In the genomic region with DNA sequence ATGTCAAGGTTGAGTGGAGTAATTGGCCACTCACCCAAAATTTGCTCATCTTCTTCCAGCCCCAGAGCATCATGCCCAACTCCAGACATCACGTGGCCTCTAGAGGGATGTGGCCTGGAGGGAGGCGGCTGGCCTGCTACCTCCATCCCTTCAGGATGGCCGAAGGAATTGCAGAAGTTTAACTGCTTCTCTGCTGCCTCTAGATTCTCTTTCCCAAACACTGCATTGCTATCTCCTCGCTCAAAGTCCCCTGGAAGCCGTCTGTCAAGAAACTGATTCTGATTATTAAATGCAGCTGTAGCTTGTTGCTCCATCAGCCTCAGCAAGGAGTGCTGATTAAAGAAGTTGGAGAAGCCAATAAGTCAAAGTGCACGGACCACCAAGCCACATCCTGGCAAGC, we compare ENCODE assay signal across 1 cellular context.
TF ChIP-seq lines count a peak whose summit lies in the region.

No MANE protein-coding gene starts in this region.

TF ChIP-seq in IMR-90, 13 proteins besides CTCF, POLR2A, EP300 and RAD21:
- TF ChIP-seq MXI1 (IDR thresholded peaks at IDR 0.05; ENCODE audit: borderline replicate concordance, low read depth, low read length) = no peak
- TF ChIP-seq RFX5 (IDR thresholded peaks at IDR 0.05; ENCODE audit: low read depth, low read length) = no peak
- no peak for TF ChIP-seq CHD1 (IDR thresholded peaks at IDR 0.05; ENCODE audit: low read depth, low read length)
- TF ChIP-seq NFE2L2 (IDR thresholded peaks at IDR 0.05; ENCODE audit: low read depth, low read length) = no peak
- TF ChIP-seq MAFK (IDR thresholded peaks at IDR 0.05; ENCODE audit: low read depth, low read length) = no peak
- TF ChIP-seq BHLHE40 (IDR thresholded peaks at IDR 0.05; ENCODE audit: low read depth, low read length) = no peak
- no peak for TF ChIP-seq CEBPB (IDR thresholded peaks at IDR 0.05; ENCODE audit: low read depth, low read length)
- no peak for TF ChIP-seq FOS (IDR thresholded peaks at IDR 0.05; ENCODE audit: low read depth, low read length)
- TF ChIP-seq, protein P1, sequence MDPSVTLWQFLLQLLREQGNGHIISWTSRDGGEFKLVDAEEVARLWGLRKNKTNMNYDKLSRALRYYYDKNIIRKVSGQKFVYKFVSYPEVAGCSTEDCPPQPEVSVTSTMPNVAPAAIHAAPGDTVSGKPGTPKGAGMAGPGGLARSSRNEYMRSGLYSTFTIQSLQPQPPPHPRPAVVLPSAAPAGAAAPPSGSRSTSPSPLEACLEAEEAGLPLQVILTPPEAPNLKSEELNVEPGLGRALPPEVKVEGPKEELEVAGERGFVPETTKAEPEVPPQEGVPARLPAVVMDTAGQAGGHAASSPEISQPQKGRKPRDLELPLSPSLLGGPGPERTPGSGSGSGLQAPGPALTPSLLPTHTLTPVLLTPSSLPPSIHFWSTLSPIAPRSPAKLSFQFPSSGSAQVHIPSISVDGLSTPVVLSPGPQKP (IDR thresholded peaks at IDR 0.05; ENCODE audit: borderline replicate concordance, low read depth, low read length) = no peak
- no peak for TF ChIP-seq SMC3 (IDR thresholded peaks at IDR 0.05; ENCODE audit: low read depth, low read length)
- TF ChIP-seq MAZ (IDR thresholded peaks at IDR 0.05; ENCODE audit: borderline replicate concordance, low read depth, low read length) = no peak
- TF ChIP-seq, protein P2, sequence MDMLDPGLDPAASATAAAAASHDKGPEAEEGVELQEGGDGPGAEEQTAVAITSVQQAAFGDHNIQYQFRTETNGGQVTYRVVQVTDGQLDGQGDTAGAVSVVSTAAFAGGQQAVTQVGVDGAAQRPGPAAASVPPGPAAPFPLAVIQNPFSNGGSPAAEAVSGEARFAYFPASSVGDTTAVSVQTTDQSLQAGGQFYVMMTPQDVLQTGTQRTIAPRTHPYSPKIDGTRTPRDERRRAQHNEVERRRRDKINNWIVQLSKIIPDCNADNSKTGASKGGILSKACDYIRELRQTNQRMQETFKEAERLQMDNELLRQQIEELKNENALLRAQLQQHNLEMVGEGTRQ (IDR thresholded peaks at IDR 0.05; ENCODE audit: low read depth, low read length) = no peak
- TF ChIP-seq RCOR1 (IDR thresholded peaks at IDR 0.05; ENCODE audit: insufficient replicate concordance, low read length) = no peak
